In genomic region chr5:20041326-20041977, GRCh38 we compare ENCODE assay signal across 2 cellular contexts.
TF ChIP-seq lines count a peak whose summit lies in the region.

No MANE protein-coding gene starts in this region.

TF ChIP-seq in HepG2, 621 proteins besides CTCF, POLR2A, EP300 and RAD21:
- TF ChIP-seq HMGA1 (CRISPR knock-in tag; conservative IDR thresholded peaks at IDR 0.05) (no peak), MAFK (conservative IDR thresholded peaks at IDR 0.05 in 1 of 2, IDR thresholded peaks at IDR 0.05 in 1 of 2; ENCODE audit: low read length in 2 of 2) (peak; percentile 91 to 96), SETDB1 (CRISPR knock-in tag; IDR thresholded peaks at IDR 0.05; ENCODE audit: borderline replicate concordance) (no peak), MAFF (IDR thresholded peaks at IDR 0.05; ENCODE audit: low read depth, low read length) (peak; percentile 95), ATM (IDR thresholded peaks at IDR 0.05; ENCODE audit: borderline replicate concordance) (no peak)

TF ChIP-seq in H1, 55 proteins besides CTCF, POLR2A, EP300 and RAD21:
- TF ChIP-seq CHD7 (IDR thresholded peaks at IDR 0.05; ENCODE audit: insufficient replicate concordance, low read length) (no peak), CEBPB (IDR thresholded peaks at IDR 0.05; ENCODE audit: low read depth, low read length) (no peak), CTBP2 (IDR thresholded peaks at IDR 0.05; ENCODE audit: borderline replicate concordance, insufficient read depth, insufficient read length, low read length) (no peak), GTF2F1 (IDR thresholded peaks at IDR 0.05; ENCODE audit: borderline replicate concordance, low read depth, low read length) (no peak), USF2 (IDR thresholded peaks at IDR 0.05; ENCODE audit: low read length) (no peak), MAFK (IDR thresholded peaks at IDR 0.05; ENCODE audit: low read depth, low read length) (peak; percentile 89), SP4 (IDR thresholded peaks at IDR 0.05; ENCODE audit: low read length) (no peak)
TF ChIP-seq in H1: peak in this region for 1.
